Comparison of ENCODE assay signal across 25 cellular contexts in genomic region chr13:113065406-113066141, GRCh38. TPM values are rescaled to one million over a fixed set of nuclear protein-coding genes. Genes with fewer than 3 reads are reported as not detected.
A peak's percentile ranks its signal among the peaks of the same experiment; 100 is the strongest.
DNase-seq lines count a peak whose midpoint lies in the region; TF ChIP-seq lines count a peak whose summit lies in the region.
"Had no signal": no experiment of that assay in that cellular context is flagged by ENCODE, and none has a peak within 500 bp of the region (broad histone marks: within the 10 kb centered on the region; RNA-seq: fewer than 3 reads in every experiment).

No MANE protein-coding gene starts in this region.

- H3K4me3 ChIP-seq in fibroblast of mammary gland (ENCODE audit: control insufficient read depth, low read depth, low read length), result no peak overlapping the region
- H3K4me3 ChIP-seq: GM23248, Peyer's patch, right lobe of liver, suprapubic skin had no signal

- DNase-seq in DMS79 (lab: John Stamatoyannopoulos, UW) (peak; percentile 91), HT1080 (ENCODE audit: low read depth) (peak; percentile 32), fibroblast of mammary gland (ENCODE audit: low read depth) (peak; percentile 63), posterior vena cava (ENCODE audit: low spot score) (peak; percentile 57), NCI-H2029 treated with DMSO at 0.1 percent for 48 hours (lab: John Stamatoyannopoulos, UW) (no peak), NCI-H1105 (lab: John Stamatoyannopoulos, UW) (no peak), A172 (ENCODE audit: low spot score) (no peak)
- DNase-seq in activated naive CD4-positive, alpha-beta T cell treated with Interleukin-2 at 50 U/mL for 16 hours, result no peak
- DNase-seq: activated CD4-positive, alpha-beta T cell treated with anti-CD3 and anti-CD28 coated beads, Interleukin-2, amount 10 ng/mL, durations not matched to agents 24 days and 14 days; activated CD8-positive, alpha-beta memory T cell treated with anti-CD3 and anti-CD28 coated beads, Interleukin-2, amount 10 ng/mL, durations not matched to agents 7 days and 5 days; CD4-positive, alpha-beta memory T cell; GM23248; midbrain; natural killer cell; NCI-H1105 treated with DMSO at 0.1 percent for 48 hours; NCI-H524; NK-92 treated with Interleukin-12 subunit alpha and Interleukin-12 subunit beta, amount 100 ng/mL, for 24 hours; Peyer's patch; right lobe of liver; stimulated activated CD4-positive, alpha-beta T cell treated with anti-CD3 and anti-CD28 coated beads, Interleukin-15, amount 100 ng/mL, for 24 hours had no signal

- no peak for TF ChIP-seq CTCF in fibroblast of mammary gland (conservative IDR thresholded peaks at IDR 0.05; ENCODE audit: control insufficient read depth, insufficient read depth, low read depth, low read length)

- intact Hi-C loops in posterior vena cava (cut with DNase I), result no loop called here

RNA-seq across cellular contexts. Expression of gene F7, which starts 40.0 kb away (rescaled TPM):
- 0.10 TPM in 1 of 2 replicates, not detected in the other for total RNA-seq in HT1080 (2014; rRNA removed; shearing (Covaris generic))
- not detected in 2 replicates for polyA plus RNA-seq in HT1080 (2015; cell fraction: cytosol; rRNA removed)
- not detected in 2 replicates for polyA plus RNA-seq in HT1080 (2015; cell fraction: nucleus; rRNA removed)
- under 1 TPM in 1 of 2 donors, not detected in 1; 0.10 TPM for total RNA-seq in posterior vena cava
- 0.05 TPM in 1 of 2 replicates, not detected in the other for total RNA-seq in A172 (2014; rRNA removed; shearing (Covaris generic))
- total RNA-seq: activated CD4-positive, alpha-beta T cell treated with anti-CD3 and anti-CD28 coated beads, Interleukin-2, amount 10 ng/mL, durations not matched to agents 24 days and 14 days; activated CD8-positive, alpha-beta memory T cell treated with anti-CD3 and anti-CD28 coated beads, Interleukin-2, amount 10 ng/mL, durations not matched to agents 7 days and 5 days; activated T-helper 1 cell treated with anti-CD3 and anti-CD28 coated beads, Interleukin-12 subunit alpha, Interleukin-12 subunit beta, Interleukin-2, Interleukin-4 antibody, amounts not matched to agents 30 ng/mL and 10 ng/mL and 1 ng/mL, durations not matched to agents 14 hours and 24 hours and 36 hours; CD4-positive, alpha-beta memory T cell; glomerular endothelial cell; GM23248; osteocyte; suprapubic skin; T-helper 2 cell treated with Interferon-gamma antibody and Interleukin-4, amounts not matched to agents 100 ng/mL and 5 ng/mL, for 36 hours had no signal
- polyA plus RNA-seq: CD4-positive, alpha-beta memory T cell; GM23248 had no signal

RNA-seq across cellular contexts. Expression of gene F10, which starts 57.0 kb away (rescaled TPM):
- not detected in 2 replicates for total RNA-seq in HT1080 (2014; rRNA removed; shearing (Covaris generic))
- polyA plus RNA-seq in HT1080 (2015; cell fraction: cytosol; rRNA removed), result not detected in 2 replicates
- not detected in 2 replicates for polyA plus RNA-seq in HT1080 (2015; cell fraction: nucleus; rRNA removed)
- 10 to 100 TPM; 19.8 to 48.4 TPM for total RNA-seq in posterior vena cava
- 0.29 and 0.36 TPM in 2 replicates for total RNA-seq in A172 (2014; rRNA removed; shearing (Covaris generic))
- total RNA-seq: activated CD4-positive, alpha-beta T cell treated with anti-CD3 and anti-CD28 coated beads, Interleukin-2, amount 10 ng/mL, durations not matched to agents 24 days and 14 days; activated CD8-positive, alpha-beta memory T cell treated with anti-CD3 and anti-CD28 coated beads, Interleukin-2, amount 10 ng/mL, durations not matched to agents 7 days and 5 days; activated T-helper 1 cell treated with anti-CD3 and anti-CD28 coated beads, Interleukin-12 subunit alpha, Interleukin-12 subunit beta, Interleukin-2, Interleukin-4 antibody, amounts not matched to agents 30 ng/mL and 10 ng/mL and 1 ng/mL, durations not matched to agents 14 hours and 24 hours and 36 hours; CD4-positive, alpha-beta memory T cell; glomerular endothelial cell; natural killer cell; T-helper 2 cell treated with Interferon-gamma antibody and Interleukin-4, amounts not matched to agents 100 ng/mL and 5 ng/mL, for 36 hours had no signal
- polyA plus RNA-seq: CD4-positive, alpha-beta memory T cell had no signal

Comparison
In these comparisons a context has a peak if more than half of its experiments do, and no peak if none do; other contexts are left out.
1. DNase-seq: peak in DMS79 (single experiment), HT1080 (single experiment), fibroblast of mammary gland (single experiment) and posterior vena cava (single experiment); none in activated naive CD4-positive, alpha-beta T cell treated with Interleukin-2 at 50 U/mL for 16 hours (single experiment), NCI-H2029 treated with DMSO at 0.1 percent for 48 hours (single experiment), NCI-H1105 (single experiment) and A172 (single experiment).
2. RNA of gene F10, which starts 57.0 kb away (total RNA-seq): 19.8 to 48.4 TPM in posterior vena cava; 0.29 to 0.36 TPM in A172 and not detected in HT1080; every median in the first group is over 10 times any median in the second.